12 cellular contexts compared by ENCODE assay signal in the genomic region with DNA sequence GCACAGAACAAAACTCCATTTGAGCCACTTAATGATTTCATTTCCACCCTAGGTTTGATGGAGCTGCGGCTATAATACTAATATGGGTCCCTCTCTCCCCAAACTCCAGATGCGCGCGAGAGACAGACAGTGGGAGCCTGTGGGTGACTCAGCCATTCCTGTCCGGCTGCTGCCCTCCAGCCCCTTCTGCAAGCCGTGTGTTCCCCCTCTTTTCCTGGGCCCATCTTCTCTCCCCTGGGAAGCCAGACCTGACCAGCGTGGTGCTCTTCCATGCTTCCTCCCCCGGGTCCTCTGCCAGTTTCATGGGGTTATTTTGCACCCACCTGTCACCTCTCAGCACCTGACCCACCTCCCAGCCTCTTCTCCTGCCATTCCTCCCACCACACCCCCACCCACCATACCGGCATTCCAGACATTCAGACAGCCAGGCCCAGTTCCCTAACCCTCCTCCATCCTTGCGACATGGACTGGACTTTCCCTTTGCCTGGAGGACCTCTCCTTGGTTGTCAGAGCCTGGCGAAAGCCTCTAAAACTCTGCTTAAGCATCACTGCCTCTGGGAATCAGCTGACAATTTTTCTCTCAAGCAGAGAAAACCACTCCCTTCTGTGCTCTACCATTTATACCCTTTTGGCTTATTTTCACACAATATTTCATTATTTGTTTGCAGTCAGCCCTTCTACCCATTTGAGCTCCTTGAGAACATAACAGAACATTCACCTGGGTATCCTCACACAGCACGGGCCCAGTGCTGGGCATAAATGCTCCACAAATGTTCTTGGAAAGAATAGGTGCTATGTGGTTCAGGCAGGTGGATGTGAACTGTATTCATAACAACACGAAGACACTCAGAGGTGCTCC. TPM values are rescaled to one million over a fixed set of nuclear protein-coding genes. Genes with fewer than 3 reads are reported as not detected.
DNase-seq lines count a peak whose midpoint lies in the region; ATAC-seq lines count a peak whose summit lies in the region.
"Had no signal": no experiment of that assay in that cellular context is flagged by ENCODE, and none has a peak within 500 bp of the region (broad histone marks: within the 10 kb centered on the region; RNA-seq: fewer than 3 reads in every experiment).

No MANE protein-coding gene starts in this region.

- no peak overlapping the region for H2BK12ac ChIP-seq in neuronal stem cell (ENCODE audit: low read length)

- intact Hi-C loops in activated CD4-positive, alpha-beta T cell treated with anti-CD3 and anti-CD28 coated beads, Interleukin-2, amount 10 ng/mL, durations not matched to agents 24 days and 14 days (cut with micrococcal nuclease), result loop anchor here (1.0 to 2.0 kb wide), 2 partner anchors 700 to 752 kb away; no protein-coding TSS in a partner anchor
- intact Hi-C loops in Right ventricle myocardium inferior (cut with DNase I), result loop anchor here (2.0 kb wide), 2 partner anchors 700 to 756 kb away; no protein-coding TSS in a partner anchor
- intact Hi-C loops in posterior cingulate gyrus (cut with DNase I), result loop anchor here (1.0 to 2.0 kb wide), 2 partner anchors 700 to 756 kb away; no protein-coding TSS in a partner anchor

- no peak overlapping the region for H3K23ac ChIP-seq in neuronal stem cell (ENCODE audit: low read depth, low read length, poor library complexity)

- H3K27ac Mint-ChIP-seq in activated CD4-positive, alpha-beta T cell treated with anti-CD3 and anti-CD28 coated beads, Interleukin-2, amount 10 ng/mL, durations not matched to agents 24 days and 14 days, result peak overlapping the region; percentile 55
- H3K27ac Mint-ChIP-seq: T-helper 17 cell had no signal

- H2BK120ac ChIP-seq in neuronal stem cell (ENCODE audit: low read depth, low read length), result no peak overlapping the region

- no peak overlapping the region for H3K14ac ChIP-seq in neuronal stem cell (ENCODE audit: low read length)

- no peak overlapping the region for H4K91ac ChIP-seq in neuronal stem cell (ENCODE audit: low read depth, low read length, poor library complexity)

- peaks cover 4% of the 10 kb centered on the region for H3K4me1 Mint-ChIP-seq in activated CD4-positive, alpha-beta T cell treated with anti-CD3 and anti-CD28 coated beads, Interleukin-2, amount 10 ng/mL, durations not matched to agents 24 days and 14 days

- no peak overlapping the region for H3K4me3 ChIP-seq in neuronal stem cell (ENCODE audit: low read length in 2 of 2)
- H3K4me3 ChIP-seq: smooth muscle cell had no signal

- no peak overlapping the region for H4K8ac ChIP-seq in neuronal stem cell (ENCODE audit: low read depth, low read length)

- no peak overlapping the region for H2AFZ ChIP-seq in neuronal stem cell (ENCODE audit: low read length)

- no peaks in the 10 kb centered on the region for H3K36me3 ChIP-seq in neuronal stem cell (replicated peaks in 1 of 2; ENCODE audit: control insufficient read depth in 2 of 2, insufficient read depth in 2 of 2, low read length in 2 of 2)

- no peaks in the 10 kb centered on the region for H3K36me3 Mint-ChIP-seq in activated CD4-positive, alpha-beta T cell treated with anti-CD3 and anti-CD28 coated beads, Interleukin-2, amount 10 ng/mL, durations not matched to agents 24 days and 14 days (ENCODE audit: low read depth)

- H2BK5ac ChIP-seq in neuronal stem cell (ENCODE audit: low read length), result no peak overlapping the region

- no peaks in the 10 kb centered on the region for H3K79me1 ChIP-seq in neuronal stem cell (ENCODE audit: low read depth, low read length)

- H2AK5ac ChIP-seq in neuronal stem cell (ENCODE audit: low read depth, low read length), result peak overlapping the region; percentile 52

- no peaks in the 10 kb centered on the region for H3K9me3 Mint-ChIP-seq in activated CD4-positive, alpha-beta T cell treated with anti-CD3 and anti-CD28 coated beads, Interleukin-2, amount 10 ng/mL, durations not matched to agents 24 days and 14 days

- H3K9ac ChIP-seq in neuronal stem cell (ENCODE audit: low read depth, low read length, poor library complexity), result no peak overlapping the region

- WGBS in neuronal stem cell (ENCODE audit: extremely low coverage in 2 of 2, insufficient read length in 2 of 2, insufficient replicate concordance in 1 of 2), 2 donors, result no CpG with 5 or more reads among the region's 13 CpGs

- H3K4me3 Mint-ChIP-seq in activated CD4-positive, alpha-beta T cell treated with anti-CD3 and anti-CD28 coated beads, Interleukin-2, amount 10 ng/mL, durations not matched to agents 24 days and 14 days, result no peak overlapping the region
- H3K4me3 Mint-ChIP-seq: T-helper 17 cell had no signal

- no peak overlapping the region for H3K4ac ChIP-seq in neuronal stem cell (ENCODE audit: low read length)

- no peak overlapping the region for H3K18ac ChIP-seq in neuronal stem cell (ENCODE audit: low read length)

- H3K27me3 ChIP-seq in neuronal stem cell (ENCODE audit: control insufficient read depth in 3 of 3, insufficient read depth in 3 of 3, low read depth in 1 of 3, low read length in 3 of 3), result no peaks in the 10 kb centered on the region

- H3K27me3 Mint-ChIP-seq in activated CD4-positive, alpha-beta T cell treated with anti-CD3 and anti-CD28 coated beads, Interleukin-2, amount 10 ng/mL, durations not matched to agents 24 days and 14 days, result no peaks in the 10 kb centered on the region

- no peak overlapping the region for H2BK15ac ChIP-seq in neuronal stem cell (ENCODE audit: low read length)

- H3K27ac ChIP-seq in neuronal stem cell (replicated peaks; ENCODE audit: low read length), result no peak overlapping the region
- H3K27ac ChIP-seq: epithelial cell of prostate had no signal

- peak; percentile 7 for ATAC-seq in GM21825 (IDR thresholded peaks at IDR 0.05; ENCODE audit: unreplicated experiment)
- peak; percentile 12 for ATAC-seq in HG03457 (IDR thresholded peaks at IDR 0.05; ENCODE audit: unreplicated experiment)
- no peak for ATAC-seq in Right ventricle myocardium inferior

- no peaks in the 10 kb centered on the region for H3K4me1 ChIP-seq in neuronal stem cell (ENCODE audit: control insufficient read depth in 2 of 2, insufficient read depth in 1 of 2, low read depth in 1 of 2, low read length in 2 of 2)

- no peak overlapping the region for H3K4me2 ChIP-seq in neuronal stem cell (ENCODE audit: insufficient read depth, low read length, poor library complexity, severe bottlenecking)
- H3K4me2 ChIP-seq: smooth muscle cell had no signal

- H3K9me3 ChIP-seq in neuronal stem cell (replicated peaks in 1 of 2; ENCODE audit: control insufficient read depth in 2 of 2, insufficient read depth in 1 of 2, low read depth in 1 of 2, low read length in 2 of 2), result no peaks in the 10 kb centered on the region

- DNase-seq in activated CD4-positive, alpha-beta T cell treated with anti-CD3 and anti-CD28 coated beads, Interleukin-2, amount 10 ng/mL, durations not matched to agents 24 days and 14 days, result no peak
- DNase-seq in activated CD4-positive, alpha-beta T cell treated with anti-CD3 and anti-CD28 coated beads, Interleukin-2, amount 50 U/mL, for 1 hour, result no peak
- DNase-seq in neuronal stem cell (ENCODE audit: low spot score) (no peak), Right ventricle myocardium inferior (ENCODE audit: missing footprints) (no peak), mucosa of gallbladder (ENCODE audit: low spot score) (no peak), posterior cingulate gyrus (no peak)
- DNase-seq: NCI-H1048, T-helper 17 cell had no signal

RNA-seq across cellular contexts. Expression of a gene that starts 10.7 kb away (rescaled TPM):
- total RNA-seq in activated CD4-positive, alpha-beta T cell treated with anti-CD3 and anti-CD28 coated beads, Interleukin-2, amount 10 ng/mL, durations not matched to agents 24 days and 14 days, result not detected in 2 replicates
- not detected for polyA plus RNA-seq in neuronal stem cell (2013, experiment 1 of 2)
- polyA plus RNA-seq in neuronal stem cell (2013, experiment 2 of 2), result not detected
- not detected for total RNA-seq in Right ventricle myocardium inferior
- total RNA-seq in mucosa of gallbladder, result not detected
- total RNA-seq: T-helper 17 cell had no signal
- polyA plus RNA-seq: smooth muscle cell had no signal
